ENCODE assay signal across 24 cellular contexts in genomic region chr10:71238626-71239025, GRCh38. TPM values are rescaled to one million over a fixed set of nuclear protein-coding genes. Genes with fewer than 3 reads are reported as not detected.
DNase-seq lines count a peak whose midpoint lies in the region; ATAC-seq, FAIRE-seq and TF ChIP-seq lines count a peak whose summit lies in the region.
"Had no signal": no experiment of that assay in that cellular context is flagged by ENCODE, and none has a peak within 500 bp of the region (broad histone marks: within the 10 kb centered on the region; RNA-seq: fewer than 3 reads in every experiment).

No MANE protein-coding gene starts in this region.

- POLR2A ChIA-PET in Caco-2 (lab: Charles Lee): interaction anchor here (0.8 kb wide), 1 partner anchor 26 kb away, joined by 3 read pairs; the partner anchor contains the start of gene UNC5B

- no peak for FAIRE-seq in astrocyte (lab: Jason Lieb, UNC)
- FAIRE-seq: GM12878, HepG2 had no signal

- BruUV-seq in Caco-2 (replicated peaks; lab: Mats Ljungman, UMichigan): no TSS peak

- peaks cover 30% of the 10 kb centered on the region for H3K4me1 Mint-ChIP-seq in Caco-2 (ENCODE audit: low read depth, unreplicated experiment)
- H3K4me1 Mint-ChIP-seq in astrocyte (ENCODE audit: low read depth, unreplicated experiment): peaks cover 43% of the 10 kb centered on the region
- peaks cover 51% of the 10 kb centered on the region for H3K4me1 Mint-ChIP-seq in GM23338
- H3K4me1 Mint-ChIP-seq: CD4-positive, alpha-beta memory T cell had no signal

- H3K4me2 ChIP-seq in BLaER1 (peak overlapping the region; percentile 92), astrocyte (ENCODE audit: low read length) (peak overlapping the region; percentile 25), GM23338 (no peak overlapping the region)

- H3F3A ChIP-seq in GM23338 (replicated peaks; ENCODE audit: low read depth): no peaks in the 10 kb centered on the region

- TF ChIP-seq CTCF in Caco-2 (IDR thresholded peaks at IDR 0.05; ENCODE audit: insufficient read depth in 1 of 2, low read depth in 1 of 2, low read length in 1 of 2, severe bottlenecking in 1 of 2, unreplicated experiment in 1 of 2) (no peak), astrocyte (IDR thresholded peaks at IDR 0.05; ENCODE audit: insufficient read depth, low read depth, low read length) (no peak), GM23338 (conservative IDR thresholded peaks at IDR 0.05; ENCODE audit: low read depth in 2 of 2) (no peak)

- H3K4me3 Mint-ChIP-seq in Caco-2 (ENCODE audit: unreplicated experiment) (no peak overlapping the region), astrocyte (ENCODE audit: unreplicated experiment) (no peak overlapping the region), GM23338 (no peak overlapping the region)
- H3K4me3 Mint-ChIP-seq: CD4-positive, alpha-beta memory T cell had no signal

- H3K9me2 ChIP-seq in GM23338 (ENCODE audit: insufficient read depth): no peaks in the 10 kb centered on the region

- DNase-seq in Caco-2 (no peak), astrocyte (ENCODE audit: low read depth) (no peak), GM23338 (ENCODE audit: low spot score) (no peak), NCI-H748 (lab: John Stamatoyannopoulos, UW; ENCODE audit: unreplicated experiment) (no peak)
- no peak for DNase-seq in activated T-cell treated with anti-CD3 and anti-CD28 coated beads, Interleukin-2, amount 50 U/mL, for 48 hours
- DNase-seq: BE2C; CD4-positive, alpha-beta memory T cell; DND-41; GOT3; KG1; NCI-H1092; NCI-H1436; NCI-H187 treated with DMSO at 0.1 percent for 48 hours; NCI-H2107; NCI-H446 treated with DMSO at 0.1 percent for 48 hours; NCI-H748 treated with DMSO at 0.1 percent for 48 hours had no signal

- no peak for ATAC-seq in GM21786 (IDR thresholded peaks at IDR 0.05; ENCODE audit: unreplicated experiment)
- ATAC-seq in GM23338: no peak
- ATAC-seq: GM12878, HepG2, Panc1 had no signal

- H3K36me3 ChIP-seq in BLaER1 (no peaks in the 10 kb centered on the region), Caco-2 (ENCODE audit: control insufficient read depth, insufficient read depth, low read length) (no peaks in the 10 kb centered on the region), astrocyte (ENCODE audit: insufficient read depth, low read length) (no peaks in the 10 kb centered on the region), mesodermal cell (ENCODE audit: control insufficient read depth, insufficient read depth, low read length) (peaks cover 3% of the 10 kb centered on the region), GM23338 (ENCODE audit: insufficient read depth) (no peaks in the 10 kb centered on the region)
- H3K36me3 ChIP-seq: SJSA1 had no signal

- no peaks in the 10 kb centered on the region for H3K36me3 Mint-ChIP-seq in Caco-2 (ENCODE audit: insufficient read depth, unreplicated experiment)
- H3K36me3 Mint-ChIP-seq in astrocyte (ENCODE audit: low read depth, unreplicated experiment): peaks cover 2% of the 10 kb centered on the region
- no peaks in the 10 kb centered on the region for H3K36me3 Mint-ChIP-seq in GM23338 (ENCODE audit: low read depth)
- H3K36me3 Mint-ChIP-seq: CD4-positive, alpha-beta memory T cell had no signal

- H4K20me1 ChIP-seq in BLaER1 (peaks cover 11% of the 10 kb centered on the region), astrocyte (ENCODE audit: insufficient read depth, low read length) (peaks cover 14% of the 10 kb centered on the region), GM23338 (replicated peaks; ENCODE audit: insufficient read depth) (peaks cover 10% of the 10 kb centered on the region; the same call in 1 of the 2 replicates)

- H3K9me3 ChIP-seq in BLaER1 (no peaks in the 10 kb centered on the region), Caco-2 (no peaks in the 10 kb centered on the region), astrocyte (ENCODE audit: insufficient read depth, low read depth, low read length) (no peaks in the 10 kb centered on the region), mesodermal cell (ENCODE audit: control insufficient read depth, low read length) (no peaks in the 10 kb centered on the region)
- H3K9me3 ChIP-seq: BE2C, SJSA1 had no signal

- peaks cover 98% of the 10 kb centered on the region for H3K4me1 ChIP-seq in BLaER1
- H3K4me1 ChIP-seq in Caco-2: peaks cover 40% of the 10 kb centered on the region
- H3K4me1 ChIP-seq in astrocyte (ENCODE audit: insufficient read depth, low read length): peaks cover 67% of the 10 kb centered on the region
- peaks cover 76% of the 10 kb centered on the region for H3K4me1 ChIP-seq in mesodermal cell (ENCODE audit: control insufficient read depth, insufficient read depth, low read length, poor library complexity, severe bottlenecking)
- peaks cover 13% of the 10 kb centered on the region for H3K4me1 ChIP-seq in GM23338 (ENCODE audit: insufficient read depth)

- H3K79me2 ChIP-seq in astrocyte (ENCODE audit: insufficient read depth, low read length) (peaks cover 7% of the 10 kb centered on the region), GM23338 (replicated peaks; ENCODE audit: insufficient read depth) (peaks cover 10% of the 10 kb centered on the region; the same call in 1 of the 2 replicates)

- H3K4me3 ChIP-seq in BLaER1: no peak overlapping the region
- H3K4me3 ChIP-seq in Caco-2 (ENCODE audit: low read depth, low read length): no peak overlapping the region
- no peak overlapping the region for H3K4me3 ChIP-seq in astrocyte (ENCODE audit: insufficient read depth, low read depth, low read length)
- no peak overlapping the region for H3K4me3 ChIP-seq in mesodermal cell (ENCODE audit: extremely low read depth, insufficient read depth, low read length, poor library complexity, severe bottlenecking)
- H3K4me3 ChIP-seq in GM23338: no peak overlapping the region
- H3K4me3 ChIP-seq: GM12878, SJSA1 had no signal

- H2AFZ ChIP-seq in astrocyte (ENCODE audit: low read depth, low read length): no peak overlapping the region
- no peak overlapping the region for H2AFZ ChIP-seq in GM23338

- H3K27ac Mint-ChIP-seq in Caco-2 (ENCODE audit: unreplicated experiment) (peak overlapping the region; percentile 7), astrocyte (ENCODE audit: unreplicated experiment) (peak overlapping the region; percentile 34), GM23338 (no peak overlapping the region)

- H3K27me3 Mint-ChIP-seq in Caco-2 (ENCODE audit: insufficient read depth, unreplicated experiment): no peaks in the 10 kb centered on the region
- H3K27me3 Mint-ChIP-seq in astrocyte (ENCODE audit: low read depth, unreplicated experiment): peaks cover 3% of the 10 kb centered on the region
- peaks cover 9% of the 10 kb centered on the region for H3K27me3 Mint-ChIP-seq in GM23338 (ENCODE audit: insufficient read depth, low read depth, poor library complexity)

- H3K9ac ChIP-seq in BLaER1 (no peak overlapping the region), astrocyte (ENCODE audit: low read length) (no peak overlapping the region)

- CTCF ChIA-PET in Caco-2 (lab: Charles Lee): interaction anchor here (1.7 kb wide), 1 partner anchor 30 kb away, joined by 8 read pairs; no protein-coding TSS in a partner anchor

- 90 to 92% methylated on average over 4 of the region's 4 CpGs for WGBS in mesodermal cell (ENCODE audit: insufficient coverage in 2 of 2), 2 experiments

- intact Hi-C loops in Caco-2 (cut with micrococcal nuclease; ENCODE audit: unreplicated experiment): no loop called here

- no peaks in the 10 kb centered on the region for H3K9me3 Mint-ChIP-seq in Caco-2 (ENCODE audit: unreplicated experiment)
- no peaks in the 10 kb centered on the region for H3K9me3 Mint-ChIP-seq in astrocyte (ENCODE audit: unreplicated experiment)
- no peaks in the 10 kb centered on the region for H3K9me3 Mint-ChIP-seq in GM23338

- H3K27ac ChIP-seq in BLaER1 (no peak overlapping the region), astrocyte (ENCODE audit: low read depth, low read length) (no peak overlapping the region), mesodermal cell (ENCODE audit: low read depth, low read length, severe bottlenecking) (peak overlapping the region; percentile 59), GM23338 (ENCODE audit: low read depth) (no peak overlapping the region)
- H3K27ac ChIP-seq: HL-60, SJSA1 had no signal

- H3K27me3 ChIP-seq in BLaER1 (no peaks in the 10 kb centered on the region; the same call in 1 of the 2 replicates), Caco-2 (replicated peaks; ENCODE audit: control insufficient read depth, insufficient read depth, low read length) (no peaks in the 10 kb centered on the region), astrocyte (ENCODE audit: insufficient read depth, low read length) (no peaks in the 10 kb centered on the region), GM23338 (ENCODE audit: insufficient read depth) (no peaks in the 10 kb centered on the region)
- H3K27me3 ChIP-seq: BE2C, SJSA1 had no signal

TF ChIP-seq in GM23338, 12 proteins besides CTCF, POLR2A, EP300 and RAD21 (continues in another document):
- no peak for TF ChIP-seq NANOG (IDR thresholded peaks at IDR 0.05; ENCODE audit: borderline replicate concordance)
- TF ChIP-seq REST (IDR thresholded peaks at IDR 0.05; ENCODE audit: unreplicated experiment): no peak
- no peak for TF ChIP-seq POLR2AphosphoS5 (IDR thresholded peaks at IDR 0.05; ENCODE audit: low read depth)

RNA-seq across cellular contexts. Expression of gene UNC5B, which starts 26.3 kb away (rescaled TPM):
- total RNA-seq in Caco-2 (2022) (16.2 and 22.4 TPM in 2 replicates), astrocyte (15.0 and 32.8 TPM in 2 replicates)
- polyA plus RNA-seq in mesodermal cell (2013, experiment 1 of 2): 109 TPM
- 93.7 TPM for polyA plus RNA-seq in mesodermal cell (2013, experiment 2 of 2)
- 25.2 and 31.2 TPM in 2 replicates for total RNA-seq in GM23338 (2014; rRNA removed; shearing (Covaris generic))
- 8.0 and 8.7 TPM in 2 replicates for polyA plus RNA-seq in GM23338 (2016; fragmentation: Nextera tagmentation; extraction: Ambion mirVana)
- total RNA-seq: CD4-positive, alpha-beta memory T cell had no signal
- polyA plus RNA-seq: CD4-positive, alpha-beta memory T cell had no signal
